In genomic region chr5:24042688-24043087, GRCh38 we compare ENCODE assay signal across 7 cellular contexts.
"Had no signal": no experiment of that assay in that cellular context is flagged by ENCODE, and none has a peak within 500 bp of the region (broad histone marks: within the 10 kb centered on the region; RNA-seq: fewer than 3 reads in every experiment).

No MANE protein-coding gene starts in this region.

- ATAC-seq: GM23338 had no signal

- H3K4me3 ChIP-seq: GM23338 had no signal

- H3K4me2 ChIP-seq: GM23338 had no signal

- FAIRE-seq: H1, H54, HTR-8/SVneo had no signal

- DNase-seq: H9, HCEC 1CT, KG1 had no signal

- H2AFZ ChIP-seq: GM23338 had no signal
